ENCODE assay signal across 17 cellular contexts in the genomic region with DNA sequence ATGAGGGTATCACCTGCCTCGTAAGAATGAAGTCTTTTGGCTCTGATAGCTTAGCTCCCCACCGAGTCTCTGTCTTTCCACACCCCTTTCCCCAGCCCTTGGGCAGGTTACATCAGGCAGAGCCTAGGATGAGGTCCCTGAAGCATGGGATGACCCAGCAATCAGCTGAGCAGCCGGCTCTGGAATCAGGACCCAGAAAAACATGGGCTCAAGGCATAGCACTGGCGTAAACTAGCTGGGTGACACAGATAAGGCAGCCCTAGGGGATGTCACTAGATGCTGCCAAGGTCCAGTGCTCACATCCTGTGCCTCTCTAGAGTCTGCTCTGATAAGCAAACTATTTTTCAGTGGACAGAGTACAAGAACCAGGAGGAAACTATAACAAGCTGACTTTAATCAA. TPM values are rescaled to one million over a fixed set of nuclear protein-coding genes. Genes with fewer than 3 reads are reported as not detected.
DNase-seq lines count a peak whose midpoint lies in the region; ATAC-seq, FAIRE-seq and TF ChIP-seq lines count a peak whose summit lies in the region.
"Had no signal": no experiment of that assay in that cellular context is flagged by ENCODE, and none has a peak within 500 bp of the region (broad histone marks: within the 10 kb centered on the region; RNA-seq: fewer than 3 reads in every experiment).

No MANE protein-coding gene starts in this region.

- H3K4me1 ChIP-seq in K562 (replicated peaks in 1 of 2; ENCODE audit: control insufficient read depth in 2 of 2, insufficient read depth in 2 of 2, low read length in 2 of 2) = peaks cover 0 to 4% of the 10 kb centered on the region in 2 experiments; a peak in 2 of 5 replicates
- H3K4me1 ChIP-seq: upper lobe of left lung had no signal

- DNase-seq in NCI-H82 (lab: John Stamatoyannopoulos, UW) (peak; percentile 69), NCI-H82 treated with DMSO at 0.1 percent for 48 hours (lab: John Stamatoyannopoulos, UW; ENCODE audit: unreplicated experiment) (no peak), K562 (ENCODE audit: extremely low read depth in 1 of 4, low spot score in 3 of 4) (peak; percentile 11 to 69 (median 30)), left lobe of liver (ENCODE audit: low spot score) (no peak), amniotic stem cell (lab: John Stamatoyannopoulos, UW) (no peak), NCI-H1694 treated with DMSO at 0.1 percent for 48 hours (lab: John Stamatoyannopoulos, UW) (no peak)

- TF ChIP-seq CTCF in K562 (IDR thresholded peaks at IDR 0.05 in 2 of 3, conservative IDR thresholded peaks at IDR 0.05 in 1 of 3; ENCODE audit: insufficient read depth in 2 of 3, low read depth in 1 of 3, low read length in 3 of 3) = no peak

- no peak overlapping the region for H2AFZ ChIP-seq in K562 (ENCODE audit: low read depth, low read length)
- H2AFZ ChIP-seq: parathyroid adenoma had no signal

- H3K4me3 ChIP-seq in K562 = no peak overlapping the region
- H3K4me3 ChIP-seq: upper lobe of left lung had no signal

- WGBS in K562 (ENCODE audit: insufficient coverage, low coverage, missing lambda C conversion rate) = 67% methylated on average over 1 of the region's 4 CpGs

- H3K9ac ChIP-seq in K562 (ENCODE audit: insufficient read depth in 1 of 2, low read depth in 2 of 2, low read length in 2 of 2) = no peak overlapping the region
- H3K9ac ChIP-seq: parathyroid adenoma had no signal

- CTCF ChIA-PET in K562 (lab: Yijun Ruan, JAX; ENCODE audit: low intra/inter-chr PET ratio) = interaction anchor here (0.6 to 1.1 kb wide), 3 partner anchors 29 to 315 kb away, joined by 3 read pairs; no protein-coding TSS in a partner anchor

- ATAC-seq in K562 (peak; percentile 88), left lobe of liver (peak; percentile 45), HG02623 (IDR thresholded peaks at IDR 0.05; ENCODE audit: unreplicated experiment) (no peak)

- no peak overlapping the region for H3K4me3 Mint-ChIP-seq in IgD-negative memory B cell
- H3K4me3 Mint-ChIP-seq: activated CD8-positive, alpha-beta memory T cell treated with anti-CD3 and anti-CD28 coated beads, Interleukin-2, amount 10 ng/mL, durations not matched to agents 7 days and 5 days; dendritic cell treated with granulocyte-macrophage colony-stimulating factor and Interleukin-4, amounts not matched to agents 40 ng/mL and 50 ng/mL, for 4 days; stimulated activated effector memory CD8-positive, alpha-beta T cell treated with anti-CD3 and anti-CD28 coated beads, Interleukin-12 subunit alpha, Interleukin-12 subunit beta, amount 100 ng/mL, for 72 hours had no signal

- no peaks in the 10 kb centered on the region for H3K9me1 ChIP-seq in K562 (ENCODE audit: control insufficient read depth, insufficient read depth, low read length)

- H3K4me2 ChIP-seq in K562 (ENCODE audit: insufficient read depth, low read length) = no peak overlapping the region

- intact Hi-C loops in K562 (cut with micrococcal nuclease) = loop anchor here (1.0 to 2.0 kb wide), 3 partner anchors 29 to 315 kb away; no protein-coding TSS in a partner anchor

- POLR2A ChIA-PET in K562 (lab: Yijun Ruan, JAX) = no interaction called here

- no peaks in the 10 kb centered on the region for H4K20me1 ChIP-seq in K562 (replicated peaks; ENCODE audit: control insufficient read depth, insufficient read depth, low read length)

- H3K36me3 Mint-ChIP-seq in IgD-negative memory B cell = peaks cover 15% of the 10 kb centered on the region

- TF ChIP-seq EP300 in K562 (IDR thresholded peaks at IDR 0.05; ENCODE audit: low read length) = peak; percentile 14; the same call in 1 of the 2 replicates

- no peaks in the 10 kb centered on the region for H3K79me2 ChIP-seq in K562 (ENCODE audit: control insufficient read depth, insufficient read depth, low read length)
- H3K79me2 ChIP-seq: parathyroid adenoma had no signal

- H3K27me3 ChIP-seq in K562 (ENCODE audit: control insufficient read depth in 2 of 2, insufficient read depth in 2 of 2, low read length in 2 of 2) = no peaks in the 10 kb centered on the region
- H3K27me3 ChIP-seq: brain microvascular endothelial cell, upper lobe of left lung had no signal

- H3K27ac ChIP-seq in K562 (ENCODE audit: extremely low read depth, low read depth, low read length) = no peak overlapping the region
- H3K27ac ChIP-seq: brain microvascular endothelial cell, parathyroid adenoma, upper lobe of left lung had no signal

- in situ Hi-C loops in K562 (cut with MboI) = no loop called here

- BruUV-seq in K562 (replicated peaks; lab: Mats Ljungman, UMichigan) = no TSS peak

- H3K4me1 Mint-ChIP-seq in IgD-negative memory B cell = peaks cover 4 to 9% (median 6%) of the 10 kb centered on the region in 3 donors
- H3K4me1 Mint-ChIP-seq: stimulated activated effector memory CD8-positive, alpha-beta T cell treated with anti-CD3 and anti-CD28 coated beads, Interleukin-12 subunit alpha, Interleukin-12 subunit beta, amount 100 ng/mL, for 72 hours had no signal

- FAIRE-seq in K562 (lab: Jason Lieb, UNC) = peak; percentile 42
- FAIRE-seq: H54, small intestine had no signal

- TF ChIP-seq RAD21 in K562 (CRISPR knock-in tag; conservative IDR thresholded peaks at IDR 0.05 in 1 of 2, IDR thresholded peaks at IDR 0.05 in 1 of 2) = no peak

- H3K9me3 ChIP-seq in K562 (replicated peaks; ENCODE audit: control insufficient read depth, insufficient read depth, low read depth, low read length) = no peaks in the 10 kb centered on the region
- H3K9me3 ChIP-seq: upper lobe of left lung had no signal

- peaks cover 0 to 7% (median 0%) of the 10 kb centered on the region in 3 donors for H3K9me3 Mint-ChIP-seq in IgD-negative memory B cell
- H3K9me3 Mint-ChIP-seq: CD4-positive, CD25-positive, alpha-beta regulatory T cell; dendritic cell treated with granulocyte-macrophage colony-stimulating factor and Interleukin-4, amounts not matched to agents 40 ng/mL and 50 ng/mL, for 4 days; stimulated activated effector memory CD8-positive, alpha-beta T cell treated with anti-CD3 and anti-CD28 coated beads, Interleukin-12 subunit alpha, Interleukin-12 subunit beta, amount 100 ng/mL, for 72 hours had no signal

- H3K36me3 ChIP-seq in K562 (ENCODE audit: control insufficient read depth, insufficient read depth, low read length) = peaks cover 44% of the 10 kb centered on the region; the same call in 2 of the 3 replicates

- TF ChIP-seq POLR2A in K562 (conservative IDR thresholded peaks at IDR 0.05) = no peak

- H3K27me3 Mint-ChIP-seq in IgD-negative memory B cell = no peaks in the 10 kb centered on the region
- H3K27me3 Mint-ChIP-seq: activated CD8-positive, alpha-beta memory T cell treated with anti-CD3 and anti-CD28 coated beads, Interleukin-2, amount 10 ng/mL, durations not matched to agents 7 days and 5 days; CD4-positive, CD25-positive, alpha-beta regulatory T cell; dendritic cell treated with granulocyte-macrophage colony-stimulating factor and Interleukin-4, amounts not matched to agents 40 ng/mL and 50 ng/mL, for 4 days had no signal

- H3K27ac Mint-ChIP-seq in IgD-negative memory B cell = peak overlapping the region in 2 of 3 donors; percentile 35 to 78
- H3K27ac Mint-ChIP-seq: activated CD8-positive, alpha-beta memory T cell treated with anti-CD3 and anti-CD28 coated beads, Interleukin-2, amount 10 ng/mL, durations not matched to agents 7 days and 5 days; CD4-positive, CD25-positive, alpha-beta regulatory T cell; dendritic cell treated with granulocyte-macrophage colony-stimulating factor and Interleukin-4, amounts not matched to agents 40 ng/mL and 50 ng/mL, for 4 days; stimulated activated effector memory CD8-positive, alpha-beta T cell treated with anti-CD3 and anti-CD28 coated beads, Interleukin-12 subunit alpha, Interleukin-12 subunit beta, amount 100 ng/mL, for 72 hours had no signal

RNA-seq across cellular contexts. Expression of a gene that starts 26.6 kb away (rescaled TPM):
- polyA plus RNA-seq in IgD-negative memory B cell (20.9 TPM), K562 (2011; rRNA removed) (0.49 and 1.1 TPM in 2 replicates), K562 (2014; fragmentation: Illumina TruSeq; extraction: Trizol) (0.78 and 0.80 TPM in 2 replicates), K562 (2014; fragmentation: Nextera tagmentation; extraction: Ambion mirVana) (under 1 TPM; 0.50 to 0.62 TPM), K562 (2014; rRNA removed) (0.46 and 0.50 TPM in 2 replicates)
- total RNA-seq in K562 (2011; cell fraction: chromatin; rRNA removed; ENCODE audit: low replicate concordance) = 0.53 and 0.86 TPM in 2 replicates
- 0.66 and 0.83 TPM in 2 replicates for total RNA-seq in K562 (2011; cell fraction: nucleolus; rRNA removed)
- 1.3 TPM in 2 replicates for total RNA-seq in K562 (2011; cell fraction: nucleoplasm; rRNA removed)
- total RNA-seq in K562 (2014; rRNA removed) (0.41 and 0.57 TPM in 2 replicates), K562 (2014; rRNA removed; fragmentation: Illumina TruSeq; extraction: Trizol) (0.19 and 0.69 TPM in 2 replicates), K562 (2015; rRNA removed; fragmentation: Illumina TruSeq; extraction: Trizol) (0.43 and 0.57 TPM in 2 replicates), K562 (2021) (0.55 and 0.63 TPM in 2 replicates), left lobe of liver (23.9 TPM)
- polyA plus RNA-seq in K562 (2011; cell fraction: cytosol; rRNA removed) = 0.12 and 0.34 TPM in 2 replicates
- polyA plus RNA-seq in K562 (2011; cell fraction: nucleus; rRNA removed) = 0.38 and 0.53 TPM in 2 replicates
- 0.92 and 1.7 TPM in 2 replicates for polyA plus RNA-seq in K562 (2012)
- 0.18 and 0.35 TPM in 2 replicates for polyA minus RNA-seq in K562 (2011; rRNA and poly(A)+ RNA removed)
- not detected in 2 replicates for polyA minus RNA-seq in K562 (2011; cell fraction: cytosol; rRNA and poly(A)+ RNA removed)
- 0.78 and 0.81 TPM in 2 replicates for polyA minus RNA-seq in K562 (2011; cell fraction: nucleus; rRNA and poly(A)+ RNA removed)

RNA-seq across cellular contexts. Expression of a gene that starts 58.2 kb away (rescaled TPM):
- polyA plus RNA-seq in IgD-negative memory B cell (76.6 TPM), K562 (2011; rRNA removed) (89.4 and 120 TPM in 2 replicates), K562 (2014; fragmentation: Illumina TruSeq; extraction: Trizol) (64.5 and 72.8 TPM in 2 replicates), K562 (2014; fragmentation: Nextera tagmentation; extraction: Ambion mirVana) (10 to 100 TPM in 1 of 2 experiments, 1 to 10 TPM in 1; 7.5 to 10.2 TPM), K562 (2014; rRNA removed) (45.9 and 51.4 TPM in 2 replicates)
- total RNA-seq in K562 (2011; cell fraction: chromatin; rRNA removed; ENCODE audit: low replicate concordance) = 59.9 and 96.0 TPM in 2 replicates
- 30.4 and 37.5 TPM in 2 replicates for total RNA-seq in K562 (2011; cell fraction: nucleolus; rRNA removed)
- 49.8 and 71.2 TPM in 2 replicates for total RNA-seq in K562 (2011; cell fraction: nucleoplasm; rRNA removed)
- total RNA-seq in K562 (2014; rRNA removed) (66.0 and 87.3 TPM in 2 replicates), K562 (2014; rRNA removed; fragmentation: Illumina TruSeq; extraction: Trizol) (52.8 and 54.2 TPM in 2 replicates), K562 (2015; rRNA removed; fragmentation: Illumina TruSeq; extraction: Trizol) (41.8 and 44.4 TPM in 2 replicates), K562 (2021) (75.2 and 76.5 TPM in 2 replicates), left lobe of liver (45.9 TPM)
- 61.6 and 65.4 TPM in 2 replicates for polyA plus RNA-seq in K562 (2011; cell fraction: cytosol; rRNA removed)
- 64.4 and 70.2 TPM in 2 replicates for polyA plus RNA-seq in K562 (2011; cell fraction: nucleus; rRNA removed)
- 48.8 and 55.3 TPM in 2 replicates for polyA plus RNA-seq in K562 (2012)
- polyA minus RNA-seq in K562 (2011; rRNA and poly(A)+ RNA removed) = 143 and 211 TPM in 2 replicates
- polyA minus RNA-seq in K562 (2011; cell fraction: cytosol; rRNA and poly(A)+ RNA removed) = 75.9 and 132 TPM in 2 replicates
- 55.5 and 74.0 TPM in 2 replicates for polyA minus RNA-seq in K562 (2011; cell fraction: nucleus; rRNA and poly(A)+ RNA removed)

Comparison
In these comparisons a context has a peak if more than half of its experiments do, and no peak if none do; other contexts are left out.
1. DNase-seq: peak in NCI-H82 (single experiment) and K562 (4 of 4); none in NCI-H82 treated with DMSO at 0.1 percent for 48 hours (single experiment), left lobe of liver (single experiment), amniotic stem cell (single experiment) and NCI-H1694 treated with DMSO at 0.1 percent for 48 hours (single experiment).
2. RNA of a gene that starts 26.6 kb away (total RNA-seq): 23.9 TPM in left lobe of liver (single experiment); 0.19 to 1.3 TPM in K562; every median in the first group is over 10 times any median in the second.